ENCODE assay signal across 19 cellular contexts in genomic region chr14:106665814-106666213, GRCh38.
DNase-seq lines count a peak whose midpoint lies in the region; TF ChIP-seq lines count a peak whose summit lies in the region.
"Had no signal": no experiment of that assay in that cellular context is flagged by ENCODE, and none has a peak within 500 bp of the region (broad histone marks: within the 10 kb centered on the region; RNA-seq: fewer than 3 reads in every experiment).

No MANE protein-coding gene starts in this region.

- no peak overlapping the region for H3K4me3 Mint-ChIP-seq in T-helper 2 cell treated with Interferon-gamma antibody and Interleukin-4, amounts not matched to agents 5 μg/mL and 100 μg/mL, for 36 hours
- H3K4me3 Mint-ChIP-seq: stimulated activated effector memory CD8-positive, alpha-beta T cell treated with anti-CD3 and anti-CD28 coated beads, Interleukin-12 subunit alpha, Interleukin-12 subunit beta, amount 100 ng/mL, for 72 hours; type B pancreatic cell had no signal

- intact Hi-C loops in dorsolateral prefrontal cortex (cut with DNase I) = no loop called here

- no peaks in the 10 kb centered on the region for H3K9me3 Mint-ChIP-seq in T-helper 2 cell treated with Interferon-gamma antibody and Interleukin-4, amounts not matched to agents 5 μg/mL and 100 μg/mL, for 36 hours
- H3K9me3 Mint-ChIP-seq: stimulated activated effector memory CD8-positive, alpha-beta T cell treated with anti-CD3 and anti-CD28 coated beads, Interleukin-12 subunit alpha, Interleukin-12 subunit beta, amount 100 ng/mL, for 72 hours had no signal

- peaks cover 10% of the 10 kb centered on the region for H3K4me1 Mint-ChIP-seq in T-helper 2 cell treated with Interferon-gamma antibody and Interleukin-4, amounts not matched to agents 5 μg/mL and 100 μg/mL, for 36 hours (ENCODE audit: low read depth)

- DNase-seq in T-helper 2 cell treated with Interferon-gamma antibody and Interleukin-4, amounts not matched to agents 5 μg/mL and 100 μg/mL, for 36 hours (ENCODE audit: low spot score) = peak; percentile 25
- DNase-seq in T-helper 2 cell (no peak), dorsolateral prefrontal cortex (no peak), NCI-H1694 (lab: John Stamatoyannopoulos, UW) (no peak)
- DNase-seq in activated CD4-positive, alpha-beta T cell treated with anti-CD3 and anti-CD28 coated beads, Interleukin-2, amount 50 U/mL, for 1 hour = peak; percentile 19
- DNase-seq in stimulated activated CD4-positive, alpha-beta T cell treated with anti-CD3 and anti-CD28 coated beads, Interleukin-4, amount 100 ng/mL, for 1 hour = peak; percentile 28
- no peak for DNase-seq in activated CD4-positive, CD25-positive, alpha-beta regulatory T cell (lab: John Stamatoyannopoulos, UW)
- DNase-seq: 8988T; adrenal gland; C1 segment of cervical spinal cord; DMS 273 treated with DMSO at 0.1 percent for 48 hours; KBM-7; NCI-H1105 treated with DMSO at 0.1 percent for 48 hours; NK-92 treated with Interleukin-12 subunit alpha and Interleukin-12 subunit beta, amount 100 ng/mL, for 24 hours; right cardiac atrium had no signal

- peaks cover 43% of the 10 kb centered on the region for H3K27me3 Mint-ChIP-seq in T-helper 2 cell treated with Interferon-gamma antibody and Interleukin-4, amounts not matched to agents 5 μg/mL and 100 μg/mL, for 36 hours (ENCODE audit: low read depth)
- H3K27me3 Mint-ChIP-seq: type B pancreatic cell had no signal

- H3K4me3 ChIP-seq in dorsolateral prefrontal cortex = no peak overlapping the region
- H3K4me3 ChIP-seq: adrenal gland had no signal

- no peak overlapping the region for H3K27ac ChIP-seq in dorsolateral prefrontal cortex
- H3K27ac ChIP-seq: adrenal gland, neutrophil had no signal

- TF ChIP-seq CTCF in GM12872 (IDR thresholded peaks at IDR 0.05; ENCODE audit: insufficient read depth, low read depth, low read length) = 0 out of 3 replicates have a peak, but pooled peaks have one; percentile 20
- no peak for TF ChIP-seq CTCF in dorsolateral prefrontal cortex (IDR thresholded peaks at IDR 0.05 in 54 of 56, conservative IDR thresholded peaks at IDR 0.05 in 2 of 56; ENCODE audit: low read depth in 1 of 56, partially characterized antibody in 56 of 56)

- no peaks in the 10 kb centered on the region for H3K36me3 Mint-ChIP-seq in T-helper 2 cell treated with Interferon-gamma antibody and Interleukin-4, amounts not matched to agents 5 μg/mL and 100 μg/mL, for 36 hours (ENCODE audit: low read depth)
- H3K36me3 Mint-ChIP-seq: stimulated activated effector memory CD8-positive, alpha-beta T cell treated with anti-CD3 and anti-CD28 coated beads, Interleukin-12 subunit alpha, Interleukin-12 subunit beta, amount 100 ng/mL, for 72 hours; type B pancreatic cell had no signal

- no peak overlapping the region for H3K27ac Mint-ChIP-seq in T-helper 2 cell treated with Interferon-gamma antibody and Interleukin-4, amounts not matched to agents 5 μg/mL and 100 μg/mL, for 36 hours
- H3K27ac Mint-ChIP-seq: stimulated activated effector memory CD8-positive, alpha-beta T cell treated with anti-CD3 and anti-CD28 coated beads, Interleukin-12 subunit alpha, Interleukin-12 subunit beta, amount 100 ng/mL, for 72 hours; type B pancreatic cell had no signal

- peaks cover 0 to 51% (median 22%) of the 10 kb centered on the region in 45 donors for H3K27me3 ChIP-seq in dorsolateral prefrontal cortex

Comparison
In these comparisons a context has a peak if more than half of its experiments do, and no peak if none do; other contexts are left out.
1. DNase-seq: peak in T-helper 2 cell treated with Interferon-gamma antibody and Interleukin-4, amounts not matched to agents 5 μg/mL and 100 μg/mL, for 36 hours (single experiment), activated CD4-positive, alpha-beta T cell treated with anti-CD3 and anti-CD28 coated beads, Interleukin-2, amount 50 U/mL, for 1 hour (single experiment) and stimulated activated CD4-positive, alpha-beta T cell treated with anti-CD3 and anti-CD28 coated beads, Interleukin-4, amount 100 ng/mL, for 1 hour (single experiment); none in T-helper 2 cell (0 of 5), activated CD4-positive, CD25-positive, alpha-beta regulatory T cell (0 of 4), dorsolateral prefrontal cortex (0 of 10) and NCI-H1694 (single experiment).